ENCODE assay signal across 4 cellular contexts in the genomic region with DNA sequence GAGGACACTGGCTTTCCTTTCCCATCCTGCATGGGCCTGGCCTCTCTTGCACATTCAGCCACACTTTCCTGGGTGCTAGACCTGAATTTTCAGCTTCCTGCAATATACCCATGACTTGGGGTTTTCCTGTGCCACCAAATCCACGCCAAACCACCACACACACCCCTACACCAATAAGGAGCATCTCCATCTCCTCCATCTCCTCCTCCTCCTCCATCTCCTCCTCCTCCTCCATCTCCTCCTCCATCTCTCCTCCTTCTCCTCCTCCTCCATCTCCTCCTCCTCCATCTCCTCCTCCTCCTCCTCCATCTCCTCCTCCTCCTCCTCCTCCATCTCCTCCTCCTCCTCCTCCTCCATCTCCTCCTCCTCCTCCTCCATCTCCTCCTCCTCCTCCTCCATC. TPM values are rescaled to one million over a fixed set of nuclear protein-coding genes. Genes with fewer than 3 reads are reported as not detected.
"Had no signal": no experiment of that assay in that cellular context is flagged by ENCODE, and none has a peak within 500 bp of the region (broad histone marks: within the 10 kb centered on the region; RNA-seq: fewer than 3 reads in every experiment).

No MANE protein-coding gene starts in this region.

RNA-seq across cellular contexts. Expression of gene SERPINE3, which starts 51.2 kb away (rescaled TPM):
- total RNA-seq: GM23248, H4, H9, HFFc6 had no signal
